23 cellular contexts compared by ENCODE assay signal in the genomic region with DNA sequence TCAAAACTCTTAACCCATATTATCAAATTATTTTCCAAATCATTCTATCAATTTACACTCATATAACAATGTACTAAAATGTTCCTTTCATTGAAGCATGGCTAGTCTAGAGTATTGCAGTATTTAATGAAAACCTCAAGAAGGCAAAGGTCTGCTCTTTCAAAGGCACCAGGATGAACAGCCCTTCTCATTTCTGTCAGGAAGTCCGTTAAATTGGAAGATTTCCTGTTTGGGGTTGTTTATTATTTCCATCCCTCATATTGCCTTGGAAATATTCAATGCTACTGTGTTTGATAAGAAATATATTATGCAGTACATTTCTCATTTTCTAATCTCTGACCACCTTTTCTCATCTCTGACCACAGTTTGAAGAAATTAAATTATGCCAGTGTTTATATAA. TPM values are rescaled to one million over a fixed set of nuclear protein-coding genes. Genes with fewer than 3 reads are reported as not detected.
"Had no signal": no experiment of that assay in that cellular context is flagged by ENCODE, and none has a peak within 500 bp of the region (broad histone marks: within the 10 kb centered on the region; RNA-seq: fewer than 3 reads in every experiment).

No MANE protein-coding gene starts in this region.

- H3K4me1 ChIP-seq: neural progenitor cell, stomach had no signal

- H3K36me3 ChIP-seq: ovary, thoracic aorta had no signal

- DNase-seq: effector memory CD8-positive, alpha-beta T cell; erythroblast; foreskin keratinocyte; head of caudate nucleus; left colon; left ventricle myocardium superior; mesenchymal stem cell; midbrain; nucleus accumbens; ovary; right cardiac atrium; small intestine; stimulated activated CD4-positive, alpha-beta T cell treated with anti-CD3 and anti-CD28 coated beads, Interleukin-12 subunit alpha, Interleukin-12 subunit beta, amount 100 ng/mL, for 4 hours; stimulated activated naive CD4-positive, alpha-beta T cell; stomach; substantia nigra; trophoblast cell had no signal

- H3K4me3 ChIP-seq: hepatocyte, lung, neural progenitor cell, ovary, stomach, thoracic aorta had no signal

- H2AFZ ChIP-seq: hepatocyte, neural progenitor cell had no signal

- ATAC-seq: effector memory CD8-positive, alpha-beta T cell; foreskin keratinocyte; left colon; left ventricle myocardium superior; natural killer cell treated with Interleukin-12 subunit alpha and Interleukin-12 subunit beta and Interleukin-15 and Interleukin-18, amount 100 ng/mL, for 72 hours; right cardiac atrium had no signal

- H3K27me3 ChIP-seq: foreskin keratinocyte, hepatocyte, neural progenitor cell, ovary, stomach had no signal

- H3K9me3 Mint-ChIP-seq: effector memory CD8-positive, alpha-beta T cell; natural killer cell treated with Interleukin-12 subunit alpha and Interleukin-12 subunit beta and Interleukin-15 and Interleukin-18, amount 100 ng/mL, for 72 hours; neural progenitor cell had no signal

- H3K4me1 Mint-ChIP-seq: neural progenitor cell had no signal

- H3K27ac ChIP-seq: foreskin keratinocyte, hepatocyte, neural progenitor cell, ovary, stomach had no signal

- H3K27ac Mint-ChIP-seq: effector memory CD8-positive, alpha-beta T cell; natural killer cell treated with Interleukin-12 subunit alpha and Interleukin-12 subunit beta and Interleukin-15 and Interleukin-18, amount 100 ng/mL, for 72 hours; neural progenitor cell had no signal

- H3K9ac ChIP-seq: neural progenitor cell had no signal

- H3K27me3 Mint-ChIP-seq: effector memory CD8-positive, alpha-beta T cell; natural killer cell treated with Interleukin-12 subunit alpha and Interleukin-12 subunit beta and Interleukin-15 and Interleukin-18, amount 100 ng/mL, for 72 hours had no signal

- H3K4me3 Mint-ChIP-seq: effector memory CD8-positive, alpha-beta T cell; natural killer cell treated with Interleukin-12 subunit alpha and Interleukin-12 subunit beta and Interleukin-15 and Interleukin-18, amount 100 ng/mL, for 72 hours; neural progenitor cell had no signal

- H3K4me2 ChIP-seq: hepatocyte, neural progenitor cell had no signal

- H3K9me3 ChIP-seq: ovary, stomach, thoracic aorta had no signal

RNA-seq across cellular contexts. Expression of gene ACKR4, which starts 25.1 kb away (rescaled TPM):
- total RNA-seq: kidney epithelial cell; natural killer cell treated with Interleukin-12 subunit alpha and Interleukin-12 subunit beta and Interleukin-15 and Interleukin-18, amount 100 ng/mL, for 72 hours had no signal
